Comparison of ENCODE assay signal across 19 cellular contexts in genomic region chr6:3650341-3650958, GRCh38.
DNase-seq lines count a peak whose midpoint lies in the region; ATAC-seq, FAIRE-seq and TF ChIP-seq lines count a peak whose summit lies in the region.
"Had no signal": no experiment of that assay in that cellular context is flagged by ENCODE, and none has a peak within 500 bp of the region (broad histone marks: within the 10 kb centered on the region; RNA-seq: fewer than 3 reads in every experiment).

No MANE protein-coding gene starts in this region.

- no peak overlapping the region for H3K4me2 ChIP-seq in neural progenitor cell
- H3K4me2 ChIP-seq: A549 had no signal

- peak; percentile 88 for FAIRE-seq in bronchial epithelial cell (lab: Jason Lieb, UNC)
- FAIRE-seq: A549, D721Med, GM18507 had no signal

- H3K27ac Mint-ChIP-seq in neural progenitor cell: no peak overlapping the region
- no peak overlapping the region for H3K27ac Mint-ChIP-seq in stimulated activated memory B cell treated with anti-CD40 and anti-IgM and Interleukin-4, amounts not matched to agents 10 μg/mL and 1 μg/mL and 100 μg/mL, for 72 hours
- H3K27ac Mint-ChIP-seq in nephron progenitor cell: no peak overlapping the region
- H3K27ac Mint-ChIP-seq in activated naive CD4-positive, alpha-beta T cell treated with anti-CD3 and anti-CD28 coated beads for 36 hours: no peak overlapping the region
- H3K27ac Mint-ChIP-seq: CD4-positive, alpha-beta memory T cell; IgD-negative memory B cell had no signal

- H3K9me3 Mint-ChIP-seq in neural progenitor cell: peaks cover 6% of the 10 kb centered on the region
- H3K9me3 Mint-ChIP-seq in stimulated activated memory B cell treated with anti-CD40 and anti-IgM and Interleukin-4, amounts not matched to agents 10 μg/mL and 1 μg/mL and 100 μg/mL, for 72 hours: no peaks in the 10 kb centered on the region
- peaks cover 19% of the 10 kb centered on the region for H3K9me3 Mint-ChIP-seq in nephron progenitor cell
- no peaks in the 10 kb centered on the region for H3K9me3 Mint-ChIP-seq in activated naive CD4-positive, alpha-beta T cell treated with anti-CD3 and anti-CD28 coated beads for 36 hours
- H3K9me3 Mint-ChIP-seq: CD4-positive, alpha-beta memory T cell; IgD-negative memory B cell had no signal

- peak overlapping the region; percentile 26 for H2AFZ ChIP-seq in neural progenitor cell (replicated peaks)

- TF ChIP-seq CTCF in bronchial epithelial cell (IDR thresholded peaks at IDR 0.05; ENCODE audit: insufficient read depth, low read length, severe bottlenecking) (no peak), neural progenitor cell (IDR thresholded peaks at IDR 0.05) (no peak), nephron progenitor cell (IDR thresholded peaks at IDR 0.05) (no peak)

- H3K27ac ChIP-seq in neural progenitor cell: no peak overlapping the region
- H3K27ac ChIP-seq: A549, C4-2B had no signal

- H3K27me3 ChIP-seq in bronchial epithelial cell (ENCODE audit: control insufficient read depth, insufficient read depth, low read length): peaks cover 3% of the 10 kb centered on the region
- H3K27me3 ChIP-seq in neural progenitor cell: no peaks in the 10 kb centered on the region

- no peaks in the 10 kb centered on the region for H4K20me1 ChIP-seq in neural progenitor cell (ENCODE audit: low read depth)

- H3K4me3 ChIP-seq in bronchial epithelial cell (ENCODE audit: low read depth, low read length): no peak overlapping the region
- no peak overlapping the region for H3K4me3 ChIP-seq in neural progenitor cell
- H3K4me3 ChIP-seq: A549, HAP-1 had no signal

- H3K27me3 Mint-ChIP-seq in neural progenitor cell (ENCODE audit: insufficient read depth, low read depth) (peaks cover 5% of the 10 kb centered on the region), nephron progenitor cell (ENCODE audit: low read depth, poor library complexity) (peaks cover 5% of the 10 kb centered on the region)
- peaks cover 22% of the 10 kb centered on the region for H3K27me3 Mint-ChIP-seq in stimulated activated memory B cell treated with anti-CD40 and anti-IgM and Interleukin-4, amounts not matched to agents 10 μg/mL and 1 μg/mL and 100 μg/mL, for 72 hours
- H3K27me3 Mint-ChIP-seq in activated naive CD4-positive, alpha-beta T cell treated with anti-CD3 and anti-CD28 coated beads for 36 hours (ENCODE audit: low read depth): no peaks in the 10 kb centered on the region

- H3K36me3 Mint-ChIP-seq in neural progenitor cell: no peaks in the 10 kb centered on the region
- H3K36me3 Mint-ChIP-seq in stimulated activated memory B cell treated with anti-CD40 and anti-IgM and Interleukin-4, amounts not matched to agents 10 μg/mL and 1 μg/mL and 100 μg/mL, for 72 hours: no peaks in the 10 kb centered on the region
- H3K36me3 Mint-ChIP-seq in nephron progenitor cell (ENCODE audit: low read depth): peaks cover 10% of the 10 kb centered on the region
- no peaks in the 10 kb centered on the region for H3K36me3 Mint-ChIP-seq in activated naive CD4-positive, alpha-beta T cell treated with anti-CD3 and anti-CD28 coated beads for 36 hours (ENCODE audit: low read depth)
- H3K36me3 Mint-ChIP-seq: CD4-positive, alpha-beta memory T cell had no signal

- peaks cover 12% of the 10 kb centered on the region for H3K4me1 Mint-ChIP-seq in neural progenitor cell
- no peaks in the 10 kb centered on the region for H3K4me1 Mint-ChIP-seq in stimulated activated memory B cell treated with anti-CD40 and anti-IgM and Interleukin-4, amounts not matched to agents 10 μg/mL and 1 μg/mL and 100 μg/mL, for 72 hours
- peaks cover 27% of the 10 kb centered on the region for H3K4me1 Mint-ChIP-seq in nephron progenitor cell
- no peaks in the 10 kb centered on the region for H3K4me1 Mint-ChIP-seq in activated naive CD4-positive, alpha-beta T cell treated with anti-CD3 and anti-CD28 coated beads for 36 hours (ENCODE audit: low read depth)
- H3K4me1 Mint-ChIP-seq: CD4-positive, alpha-beta memory T cell had no signal

- no peaks in the 10 kb centered on the region for H3F3A ChIP-seq in neural progenitor cell (ENCODE audit: low read depth)

- no peak overlapping the region for H3K9ac ChIP-seq in neural progenitor cell

- no peak for DNase-seq in bronchial epithelial cell (ENCODE audit: low read depth)
- no peak for DNase-seq in neural progenitor cell (ENCODE audit: low spot score)
- no peak for DNase-seq in nephron progenitor cell
- no peak for DNase-seq in activated naive CD4-positive, alpha-beta T cell treated with anti-CD3 and anti-CD28 coated beads for 36 hours
- no peak for DNase-seq in DMS53 treated with DMSO at 0.1 percent for 48 hours (lab: John Stamatoyannopoulos, UW; ENCODE audit: unreplicated experiment)
- DNase-seq: BE2C; CD4-positive, alpha-beta memory T cell; COR-L47; DMS153; DND-41; GOT3 had no signal

- no peaks in the 10 kb centered on the region for H3K79me2 ChIP-seq in neural progenitor cell (ENCODE audit: low read depth)

- H3K4me1 ChIP-seq in neural progenitor cell: no peaks in the 10 kb centered on the region
- H3K4me1 ChIP-seq: A549, BE2C, HAP-1 had no signal

- intact Hi-C loops in activated naive CD4-positive, alpha-beta T cell treated with anti-CD3 and anti-CD28 coated beads for 36 hours (cut with micrococcal nuclease): no loop called here

- H3K4me3 Mint-ChIP-seq in neural progenitor cell (no peak overlapping the region), nephron progenitor cell (no peak overlapping the region)
- no peak overlapping the region for H3K4me3 Mint-ChIP-seq in stimulated activated memory B cell treated with anti-CD40 and anti-IgM and Interleukin-4, amounts not matched to agents 10 μg/mL and 1 μg/mL and 100 μg/mL, for 72 hours
- no peak overlapping the region for H3K4me3 Mint-ChIP-seq in activated naive CD4-positive, alpha-beta T cell treated with anti-CD3 and anti-CD28 coated beads for 36 hours
- H3K4me3 Mint-ChIP-seq: CD4-positive, alpha-beta memory T cell; IgD-negative memory B cell had no signal

- CTCF ChIA-PET in activated naive CD4-positive, alpha-beta T cell treated with anti-CD3 and anti-CD28 coated beads for 36 hours (lab: Charles Lee): no interaction called here

- no peaks in the 10 kb centered on the region for H3K36me3 ChIP-seq in bronchial epithelial cell (ENCODE audit: control insufficient read depth, insufficient read depth, low read length)
- H3K36me3 ChIP-seq in neural progenitor cell: no peaks in the 10 kb centered on the region
- H3K36me3 ChIP-seq: BE2C, HAP-1 had no signal

- H3K9me3 ChIP-seq in neural progenitor cell (ENCODE audit: low read depth): no peaks in the 10 kb centered on the region
- H3K9me3 ChIP-seq: A549, BE2C, HAP-1 had no signal

- peak; percentile 19 for ATAC-seq in stimulated activated memory B cell treated with anti-CD40 and anti-IgM and Interleukin-4, amounts not matched to agents 10 μg/mL and 1 μg/mL and 100 μg/mL, for 72 hours
- no peak for ATAC-seq in GM21381 (IDR thresholded peaks at IDR 0.05; ENCODE audit: unreplicated experiment)
- ATAC-seq: A549 had no signal
